ENCODE assay signal across 25 cellular contexts in genomic region chr2:135409436-135409835, GRCh38.
"Had no signal": no experiment of that assay in that cellular context is flagged by ENCODE, and none has a peak within 500 bp of the region (broad histone marks: within the 10 kb centered on the region; RNA-seq: fewer than 3 reads in every experiment).

No MANE protein-coding gene starts in this region.

- H3K27ac ChIP-seq: brain microvascular endothelial cell, lower lobe of right lung, neutrophil, pancreas, right lobe of liver, thoracic aorta, upper lobe of left lung had no signal

- H3K27ac Mint-ChIP-seq: activated CD4-positive, alpha-beta T cell treated with anti-CD3 and anti-CD28 coated beads, Interleukin-2, amount 10 ng/mL, durations not matched to agents 7 days and 5 days; activated CD8-positive, alpha-beta T cell treated with anti-CD3 and anti-CD28 coated beads, Interleukin-2, amount 10 ng/mL, durations not matched to agents 7 days and 5 days; activated naive CD4-positive, alpha-beta T cell treated with anti-CD3 and anti-CD28 coated beads, Interleukin-2, amount 10 ng/mL, durations not matched to agents 7 days and 5 days; activated naive CD8-positive, alpha-beta T cell treated with anti-CD3 and anti-CD28 coated beads, Interleukin-2, amount 50 U/mL, for 24 hours; natural killer cell; stimulated activated effector memory CD8-positive, alpha-beta T cell treated with anti-CD3 and anti-CD28 coated beads, Interleukin-12 subunit alpha, Interleukin-12 subunit beta, amount 100 ng/mL, for 72 hours had no signal

- H3K4me3 ChIP-seq: lower lobe of right lung, pancreas, right lobe of liver, smooth muscle cell, thoracic aorta, upper lobe of left lung had no signal

- H3K4me1 Mint-ChIP-seq: activated CD4-positive, alpha-beta T cell treated with anti-CD3 and anti-CD28 coated beads, Interleukin-2, amount 10 ng/mL, durations not matched to agents 7 days and 5 days; activated naive CD4-positive, alpha-beta T cell treated with anti-CD3 and anti-CD28 coated beads, Interleukin-2, amount 10 ng/mL, durations not matched to agents 7 days and 5 days; activated naive CD8-positive, alpha-beta T cell treated with anti-CD3 and anti-CD28 coated beads, Interleukin-2, amount 50 U/mL, for 24 hours; stimulated activated effector memory CD8-positive, alpha-beta T cell treated with anti-CD3 and anti-CD28 coated beads, Interleukin-12 subunit alpha, Interleukin-12 subunit beta, amount 100 ng/mL, for 72 hours had no signal

- H3K36me3 Mint-ChIP-seq: activated naive CD4-positive, alpha-beta T cell treated with anti-CD3 and anti-CD28 coated beads, Interleukin-2, amount 10 ng/mL, durations not matched to agents 7 days and 5 days; stimulated activated effector memory CD8-positive, alpha-beta T cell treated with anti-CD3 and anti-CD28 coated beads, Interleukin-12 subunit alpha, Interleukin-12 subunit beta, amount 100 ng/mL, for 72 hours had no signal

- DNase-seq: activated CD4-positive, alpha-beta T cell treated with anti-CD3 and anti-CD28 coated beads, Interleukin-2, amount 10 ng/mL, durations not matched to agents 7 days and 5 days; activated CD8-positive, alpha-beta memory T cell treated with anti-CD3 and anti-CD28 coated beads, Interleukin-2, amount 50 U/mL, for 4 hours; activated CD8-positive, alpha-beta T cell treated with anti-CD3 and anti-CD28 coated beads, Interleukin-2, amount 10 ng/mL, durations not matched to agents 7 days and 5 days; activated effector memory CD4-positive, alpha-beta T cell treated with Interleukin-2 at 50 U/mL for 16 hours; activated naive CD4-positive, alpha-beta T cell treated with anti-CD3 and anti-CD28 coated beads, Interleukin-2, amount 10 ng/mL, durations not matched to agents 7 days and 5 days; activated naive CD8-positive, alpha-beta T cell treated with anti-CD3 and anti-CD28 coated beads, Interleukin-2, amount 50 U/mL, for 24 hours; activated T-cell treated with anti-CD3 and anti-CD28 coated beads, Interleukin-2, amount 50 U/mL, for 4 hours; anterior cingulate cortex; brain microvascular endothelial cell; central memory CD4-positive, alpha-beta T cell; foreskin melanocyte; glutamatergic neuron; hippocampal formation; left colon; lower lobe of right lung; natural killer cell; pancreas; right lobe of liver; stimulated activated CD4-positive, alpha-beta T cell treated with anti-CD3 and anti-CD28 coated beads, Interleukin-4, amount 100 ng/mL, for 24 hours; upper lobe of left lung had no signal

- ATAC-seq: activated CD4-positive, CD25-positive, alpha-beta regulatory T cell treated with anti-CD3 and anti-CD28 coated beads, Interleukin-2, amount 50 U/mL, for 24 hours; activated CD8-positive, alpha-beta T cell treated with anti-CD3 and anti-CD28 coated beads, Interleukin-2, amount 10 ng/mL, durations not matched to agents 7 days and 5 days; activated naive CD8-positive, alpha-beta T cell treated with anti-CD3 and anti-CD28 coated beads, Interleukin-2, amount 50 U/mL, for 24 hours; activated T-cell treated with anti-CD3 and anti-CD28 coated beads, Interleukin-2, amount 50 U/mL, for 4 hours; left colon; lower lobe of right lung; natural killer cell; pancreas; right lobe of liver; stimulated activated effector memory CD8-positive, alpha-beta T cell treated with anti-CD3 and anti-CD28 coated beads, Interleukin-12 subunit alpha, Interleukin-12 subunit beta, amount 100 ng/mL, for 72 hours had no signal

- H3K4me1 ChIP-seq: lower lobe of right lung, pancreas, upper lobe of left lung had no signal

- H3K27me3 Mint-ChIP-seq: activated CD4-positive, alpha-beta T cell treated with anti-CD3 and anti-CD28 coated beads, Interleukin-2, amount 10 ng/mL, durations not matched to agents 7 days and 5 days; activated naive CD4-positive, alpha-beta T cell treated with anti-CD3 and anti-CD28 coated beads, Interleukin-2, amount 10 ng/mL, durations not matched to agents 7 days and 5 days; activated naive CD8-positive, alpha-beta T cell treated with anti-CD3 and anti-CD28 coated beads, Interleukin-2, amount 50 U/mL, for 24 hours had no signal

- H3K27me3 ChIP-seq: brain microvascular endothelial cell, neutrophil, pancreas, right lobe of liver, upper lobe of left lung had no signal

- H3K4me3 Mint-ChIP-seq: activated CD4-positive, alpha-beta T cell treated with anti-CD3 and anti-CD28 coated beads, Interleukin-2, amount 10 ng/mL, durations not matched to agents 7 days and 5 days; activated CD8-positive, alpha-beta T cell treated with anti-CD3 and anti-CD28 coated beads, Interleukin-2, amount 10 ng/mL, durations not matched to agents 7 days and 5 days; activated naive CD4-positive, alpha-beta T cell treated with anti-CD3 and anti-CD28 coated beads, Interleukin-2, amount 10 ng/mL, durations not matched to agents 7 days and 5 days; activated naive CD8-positive, alpha-beta T cell treated with anti-CD3 and anti-CD28 coated beads, Interleukin-2, amount 50 U/mL, for 24 hours; activated T-cell treated with anti-CD3 and anti-CD28 coated beads, Interleukin-2, amount 50 U/mL, for 4 hours; natural killer cell; stimulated activated effector memory CD8-positive, alpha-beta T cell treated with anti-CD3 and anti-CD28 coated beads, Interleukin-12 subunit alpha, Interleukin-12 subunit beta, amount 100 ng/mL, for 72 hours had no signal

- H3K36me3 ChIP-seq: brain microvascular endothelial cell, lower lobe of right lung, neutrophil, pancreas, right lobe of liver, thoracic aorta, upper lobe of left lung had no signal

- H3K9me3 ChIP-seq: neutrophil, pancreas, right lobe of liver, thoracic aorta had no signal
